In the genomic region with DNA sequence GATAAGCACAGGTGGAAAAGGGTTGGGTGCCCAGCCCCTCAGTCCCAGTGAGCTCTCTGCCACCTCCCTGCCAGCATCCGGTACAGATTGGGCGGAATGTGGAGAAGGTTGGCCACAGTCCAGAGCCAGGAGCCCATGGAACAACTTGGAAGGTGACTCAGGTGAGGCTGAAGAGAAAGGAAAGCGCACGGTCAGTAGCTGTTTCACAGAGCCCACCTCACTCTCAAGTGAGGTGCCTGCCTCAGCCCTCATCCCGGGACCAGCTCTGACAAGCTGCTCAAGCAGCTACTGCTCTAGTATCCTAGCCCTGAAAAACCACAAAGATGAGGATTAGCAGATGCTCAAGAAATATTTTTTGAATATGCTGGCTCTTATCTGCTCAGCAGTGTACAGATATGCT, we compare ENCODE assay signal across 13 cellular contexts. TPM values are rescaled to one million over a fixed set of nuclear protein-coding genes. Genes with fewer than 3 reads are reported as not detected.
A peak's percentile ranks its signal among the peaks of the same experiment; 100 is the strongest.
DNase-seq lines count a peak whose midpoint lies in the region; ATAC-seq and TF ChIP-seq lines count a peak whose summit lies in the region.
"Had no signal": no experiment of that assay in that cellular context is flagged by ENCODE, and none has a peak within 500 bp of the region (broad histone marks: within the 10 kb centered on the region; RNA-seq: fewer than 3 reads in every experiment).

No MANE protein-coding gene starts in this region.

- ATAC-seq in left lobe of liver (no peak), HG03342 (IDR thresholded peaks at IDR 0.05; ENCODE audit: unreplicated experiment) (no peak)
- ATAC-seq: sciatic nerve had no signal

- H3K23ac ChIP-seq in trophoblast cell (ENCODE audit: low read length), result no peak overlapping the region

- H4K12ac ChIP-seq in trophoblast cell (ENCODE audit: low read depth, low read length), result no peak overlapping the region

- peaks cover 14% of the 10 kb centered on the region for H3K79me2 ChIP-seq in trophoblast cell (ENCODE audit: control insufficient read depth, insufficient read depth, low read length, poor library complexity)

- H3K4me2 ChIP-seq in trophoblast cell (ENCODE audit: low read length), result no peak overlapping the region

- H4K8ac ChIP-seq in trophoblast cell (ENCODE audit: low read depth, low read length), result no peak overlapping the region

- CTCF ChIA-PET in Calu3 (lab: Charles Lee), result no interaction called here

- TF ChIP-seq CTCF in Calu3 (IDR thresholded peaks at IDR 0.05; ENCODE audit: unreplicated experiment) (no peak), Peyer's patch (IDR thresholded peaks at IDR 0.05) (no peak), endodermal cell (conservative IDR thresholded peaks at IDR 0.05) (no peak)

- no peak overlapping the region for H3K4me3 ChIP-seq in Peyer's patch
- no peak overlapping the region for H3K4me3 ChIP-seq in endodermal cell (ENCODE audit: low read length)
- no peak overlapping the region for H3K4me3 ChIP-seq in trophoblast cell (ENCODE audit: low read depth, low read length)

- H3K27me3 Mint-ChIP-seq in Calu3 (ENCODE audit: unreplicated experiment) (no peaks in the 10 kb centered on the region), endodermal cell (ENCODE audit: insufficient read depth) (no peaks in the 10 kb centered on the region)

- 95 to 100% methylated on average over 2 to 5 of the region's 5 CpGs for WGBS in endodermal cell (ENCODE audit: insufficient coverage in 1 of 2, insufficient read length in 1 of 2), 2 experiments
- WGBS in trophoblast cell (ENCODE audit: extremely low coverage, insufficient coverage, insufficient read length), result no CpG with 5 or more reads among the region's 5 CpGs

- H3K4ac ChIP-seq in trophoblast cell (ENCODE audit: low read depth, low read length), result no peak overlapping the region

- peaks cover 0 to 28% (median 0%) of the 10 kb centered on the region in 3 donors for H3K36me3 ChIP-seq in Peyer's patch
- peaks cover 58% of the 10 kb centered on the region for H3K36me3 ChIP-seq in endodermal cell (ENCODE audit: control insufficient read depth, insufficient read depth, low read length)
- peaks cover 49 to 52% of the 10 kb centered on the region in 2 experiments for H3K36me3 ChIP-seq in trophoblast cell (ENCODE audit: control insufficient read depth in 1 of 2, insufficient read depth in 2 of 2, low read length in 2 of 2)

- H2BK120ac ChIP-seq in trophoblast cell (ENCODE audit: insufficient read depth, low read length, poor library complexity), result no peak overlapping the region

- no TSS peak for BruUV-seq in Calu3 (replicated peaks; lab: Mats Ljungman, UMichigan)

- no peak overlapping the region for H3K14ac ChIP-seq in trophoblast cell (ENCODE audit: low read length)

- H2BK12ac ChIP-seq in trophoblast cell (ENCODE audit: low read length), result no peak overlapping the region

- no peak for TF ChIP-seq POLR2A in Peyer's patch (IDR thresholded peaks at IDR 0.05)

- H3K79me1 ChIP-seq in trophoblast cell (ENCODE audit: low read length), result peaks cover 11% of the 10 kb centered on the region

- DNase-seq in Calu3 (no peak), Peyer's patch (no peak), endodermal cell (no peak), trophoblast cell (peak; percentile 20 to 33), left lobe of liver (ENCODE audit: low spot score) (no peak), NCI-H524 treated with DMSO at 0.1 percent for 48 hours (lab: John Stamatoyannopoulos, UW) (no peak), NAMALWA (ENCODE audit: low spot score) (no peak)
- DNase-seq: activated CD8-positive, alpha-beta memory T cell treated with anti-CD3 and anti-CD28 coated beads, Interleukin-2, amount 50 U/mL, for 4 hours; DND-41 had no signal

- H4K91ac ChIP-seq in trophoblast cell (ENCODE audit: low read depth, low read length), result no peak overlapping the region

- H3K9me3 Mint-ChIP-seq in Calu3 (ENCODE audit: low read depth, unreplicated experiment) (no peaks in the 10 kb centered on the region), endodermal cell (no peaks in the 10 kb centered on the region)

- H2BK5ac ChIP-seq in trophoblast cell (ENCODE audit: low read depth, low read length, poor library complexity), result no peak overlapping the region

- H3K36me3 Mint-ChIP-seq in Calu3 (ENCODE audit: insufficient read depth, unreplicated experiment) (peaks cover 96% of the 10 kb centered on the region), endodermal cell (ENCODE audit: low read depth) (peaks cover 55% of the 10 kb centered on the region)

- H3K27ac Mint-ChIP-seq in Calu3 (ENCODE audit: unreplicated experiment) (peak overlapping the region; percentile 95), endodermal cell (peak overlapping the region; percentile 90)

- H3K4me1 ChIP-seq in Peyer's patch (peaks cover 0 to 35% (median 20%) of the 10 kb centered on the region in 4 donors), endodermal cell (ENCODE audit: control insufficient read depth, insufficient read depth, low read length) (peaks cover 5% of the 10 kb centered on the region), trophoblast cell (ENCODE audit: control insufficient read depth in 1 of 2, insufficient read depth in 2 of 2, low read length in 2 of 2) (peaks cover 10 to 14% of the 10 kb centered on the region in 2 experiments)

- H2AFZ ChIP-seq in trophoblast cell (ENCODE audit: insufficient read depth, low read length, poor library complexity), result no peak overlapping the region

- no peak overlapping the region for H2AK5ac ChIP-seq in trophoblast cell (ENCODE audit: low read length)

- H3K4me1 Mint-ChIP-seq in Calu3 (ENCODE audit: low read depth, unreplicated experiment) (peaks cover 25% of the 10 kb centered on the region), endodermal cell (peaks cover 8% of the 10 kb centered on the region)

- no peak overlapping the region for H3K18ac ChIP-seq in trophoblast cell (ENCODE audit: low read length)

- H3K27ac ChIP-seq in Peyer's patch, result peak overlapping the region in 3 of 4 donors; percentile 98 to 100 (median 98)
- no peak overlapping the region for H3K27ac ChIP-seq in endodermal cell (ENCODE audit: low read depth, low read length)
- no peak overlapping the region for H3K27ac ChIP-seq in trophoblast cell (ENCODE audit: low read depth, low read length)

- H3K9me3 ChIP-seq in Peyer's patch (no peaks in the 10 kb centered on the region), endodermal cell (ENCODE audit: control insufficient read depth, low read length) (no peaks in the 10 kb centered on the region), trophoblast cell (ENCODE audit: insufficient read depth, low read depth, low read length) (peaks cover 2% of the 10 kb centered on the region)

- H3K27me3 ChIP-seq in Peyer's patch (no peaks in the 10 kb centered on the region), endodermal cell (ENCODE audit: control insufficient read depth, insufficient read depth, low read length, poor library complexity, severe bottlenecking) (no peaks in the 10 kb centered on the region), trophoblast cell (ENCODE audit: insufficient read depth, low read length) (no peaks in the 10 kb centered on the region)

- intact Hi-C loops in Calu3 (cut with micrococcal nuclease; ENCODE audit: unreplicated experiment), result no loop called here

- no peak overlapping the region for H3K4me3 Mint-ChIP-seq in Calu3 (ENCODE audit: low read depth, unreplicated experiment)
- no peak overlapping the region for H3K4me3 Mint-ChIP-seq in endodermal cell

- H3K9ac ChIP-seq in endodermal cell (ENCODE audit: extremely low read depth, low read length, poor library complexity, severe bottlenecking), result no peak overlapping the region
- H3K9ac ChIP-seq in trophoblast cell (ENCODE audit: low read length), result no peak overlapping the region

RNA-seq across cellular contexts. Expression of a gene that starts 1.1 kb away (rescaled TPM):
- 86.8 and 95.4 TPM in 2 replicates for total RNA-seq in Calu3 (2022)
- 10 to 100 TPM; 23.1 to 86.1 (median 58.6) TPM for total RNA-seq in Peyer's patch
- 10 to 100 TPM; 32.2 to 38.8 TPM for total RNA-seq in endodermal cell
- polyA plus RNA-seq in endodermal cell (2013, experiment 1 of 2), result 46.0 TPM
- 41.6 TPM for polyA plus RNA-seq in endodermal cell (2013, experiment 2 of 2)
- polyA plus RNA-seq in trophoblast cell (2013), result 76.2 and 79.4 TPM in 2 replicates
- 27.3 TPM for total RNA-seq in left lobe of liver

RNA-seq across cellular contexts. Expression of a gene that starts 5.5 kb away (rescaled TPM):
- total RNA-seq in Calu3 (2022) (271 and 317 TPM in 2 replicates), Peyer's patch (100 to 1,000 TPM in 3 of 4 donors, 10 to 100 TPM in 1; 77.6 to 196 (median 157) TPM), endodermal cell (100 to 1,000 TPM; 127 to 132 TPM), left lobe of liver (80.2 TPM)
- polyA plus RNA-seq in endodermal cell (2013, experiment 1 of 2), result 91.6 TPM
- 82.7 TPM for polyA plus RNA-seq in endodermal cell (2013, experiment 2 of 2)
- 91.0 and 92.3 TPM in 2 replicates for polyA plus RNA-seq in trophoblast cell (2013)

RNA-seq across cellular contexts. Expression of a gene that starts 13.2 kb away (rescaled TPM):
- total RNA-seq in Calu3 (2022) (0.12 TPM in 1 of 2 replicates, not detected in the other), Peyer's patch (not detected), endodermal cell (not detected), left lobe of liver (not detected)
- polyA plus RNA-seq in endodermal cell (2013, experiment 1 of 2), result not detected
- not detected for polyA plus RNA-seq in endodermal cell (2013, experiment 2 of 2)
- polyA plus RNA-seq in trophoblast cell (2013), result 0.01 TPM in 2 replicates
- total RNA-seq: H4, sciatic nerve, SK-MEL-5 had no signal

RNA-seq across cellular contexts. Expression of a gene that starts 52.5 kb away (rescaled TPM):
- total RNA-seq in Calu3 (2022) (5.8 and 8.2 TPM in 2 replicates), Peyer's patch (1 to 10 TPM in 2 of 4 donors, under 1 TPM in 1, not detected in 1; 0.70 to 2.7 (median 1.3) TPM), endodermal cell (1 to 10 TPM; 1.3 to 5.9 TPM), left lobe of liver (0.43 TPM)
- polyA plus RNA-seq in endodermal cell (2013, experiment 1 of 2), result 2.7 TPM
- polyA plus RNA-seq in endodermal cell (2013, experiment 2 of 2), result 1.6 TPM
- polyA plus RNA-seq in trophoblast cell (2013), result 1.1 and 1.2 TPM in 2 replicates

Comparison
In these comparisons a context has a peak if more than half of its experiments do, and no peak if none do; other contexts are left out.
1. DNase-seq: peak in trophoblast cell (2 of 2); none in Calu3 (single experiment), Peyer's patch (0 of 3), endodermal cell (single experiment), left lobe of liver (single experiment), NCI-H524 treated with DMSO at 0.1 percent for 48 hours (single experiment) and NAMALWA (single experiment).
2. H3K27ac ChIP-seq: peak in Peyer's patch (3 of 4); none in endodermal cell (single experiment) and trophoblast cell (single experiment).